ENCODE assay signal across 6 cellular contexts in the genomic region with DNA sequence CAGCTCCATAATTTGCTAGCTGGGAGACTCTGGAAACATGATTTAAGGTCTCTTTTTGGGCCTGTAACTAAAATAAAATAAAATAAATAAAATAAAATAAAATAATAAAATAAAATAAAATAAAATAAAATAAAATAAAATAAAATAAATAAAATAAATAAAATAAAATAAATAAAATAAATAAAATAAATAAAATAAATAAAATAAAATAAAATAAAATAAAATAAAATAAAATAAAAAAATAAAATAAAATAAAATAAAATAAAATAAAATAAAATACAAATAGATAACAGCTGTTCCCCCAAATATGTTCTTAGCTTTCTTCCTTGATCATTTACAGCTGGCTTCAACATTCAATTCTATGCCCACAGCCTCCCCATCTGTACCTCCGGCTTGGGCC.
DNase-seq lines count a peak whose midpoint lies in the region; ATAC-seq, FAIRE-seq and TF ChIP-seq lines count a peak whose summit lies in the region.
"Not testable (repeated sequence)": the region's sequence is repeated elsewhere in the genome, so short reads cannot be mapped to it uniquely, and the experiment has no call there.

No MANE protein-coding gene starts in this region.

- not testable (repeated sequence) for H3K36me3 Mint-ChIP-seq in Calu3 (ENCODE audit: insufficient read depth, unreplicated experiment); WTC11
- H3K36me3 Mint-ChIP-seq in stimulated activated naive B cell treated with anti-CD40 and anti-IgM and Interleukin-4, amounts not matched to agents 10 μg/mL and 1 μg/mL and 100 μg/mL, for 72 hours: peaks cover 14 to 22% of the 10 kb centered on the region in 2 donors

- intact Hi-C loops in Calu3 (cut with micrococcal nuclease; ENCODE audit: unreplicated experiment): not testable (repeated sequence)

- not testable (repeated sequence) for H3K18ac ChIP-seq in mesenchymal stem cell (ENCODE audit: low read depth in 1 of 2, low read length in 2 of 2)

- H3K4me3 ChIP-seq in mesenchymal stem cell (ENCODE audit: insufficient read depth in 1 of 2, low read depth in 1 of 2, low read length in 2 of 2): not testable (repeated sequence)

- not testable (repeated sequence) for BruUV-seq in Calu3 (replicated peaks; lab: Mats Ljungman, UMichigan)

- H3K27ac Mint-ChIP-seq in Calu3 (ENCODE audit: unreplicated experiment): peak overlapping the region; percentile 19
- not testable (repeated sequence) for H3K27ac Mint-ChIP-seq in WTC11
- peak overlapping the region; percentile 15 for H3K27ac Mint-ChIP-seq in stimulated activated naive B cell treated with anti-CD40 and anti-IgM and Interleukin-4, amounts not matched to agents 10 μg/mL and 1 μg/mL and 100 μg/mL, for 72 hours

- not testable (repeated sequence) for H2BK15ac ChIP-seq in mesenchymal stem cell (ENCODE audit: low read depth, poor library complexity, severe bottlenecking)

- WGBS in mesenchymal stem cell: 93% methylated on average over 1 of the region's 1 CpG

- CTCF ChIA-PET in Calu3 (lab: Charles Lee): not testable (repeated sequence)
- CTCF ChIA-PET in WTC11 (lab: Charles Lee): interaction anchor here (0.8 to 1.9 kb wide), 4 partner anchors 16 to 171 kb away, joined by 3 to 10 read pairs (median 4); a partner anchor contains a TSS

- peak; percentile 97 for FAIRE-seq in colon (lab: Jason Lieb, UNC)
- FAIRE-seq in endometrium (lab: Jason Lieb, UNC): peak; percentile 91

- H3K4me3 Mint-ChIP-seq in Calu3 (ENCODE audit: low read depth, unreplicated experiment); WTC11; stimulated activated naive B cell treated with anti-CD40 and anti-IgM and Interleukin-4, amounts not matched to agents 10 μg/mL and 1 μg/mL and 100 μg/mL, for 72 hours: not testable (repeated sequence)

- POLR2A ChIA-PET in WTC11 (lab: Charles Lee): not testable (repeated sequence)

- not testable (repeated sequence) for H3K23ac ChIP-seq in mesenchymal stem cell (ENCODE audit: low read length in 2 of 2)

- H3K4me1 ChIP-seq in mesenchymal stem cell (ENCODE audit: control insufficient read depth, insufficient read depth, low read depth, low read length): not testable (repeated sequence)

- peak overlapping the region; percentile 97 for H2AK5ac ChIP-seq in mesenchymal stem cell (ENCODE audit: low read length, severe bottlenecking)

- H2BK5ac ChIP-seq in mesenchymal stem cell (ENCODE audit: low read depth, low read length, poor library complexity, severe bottlenecking): not testable (repeated sequence)

- not testable (repeated sequence) for H3K4me1 Mint-ChIP-seq in Calu3 (ENCODE audit: low read depth, unreplicated experiment); WTC11; stimulated activated naive B cell treated with anti-CD40 and anti-IgM and Interleukin-4, amounts not matched to agents 10 μg/mL and 1 μg/mL and 100 μg/mL, for 72 hours

- not testable (repeated sequence) for H3K9me3 Mint-ChIP-seq in Calu3 (ENCODE audit: low read depth, unreplicated experiment); WTC11; stimulated activated naive B cell treated with anti-CD40 and anti-IgM and Interleukin-4, amounts not matched to agents 10 μg/mL and 1 μg/mL and 100 μg/mL, for 72 hours

- H2BK12ac ChIP-seq in mesenchymal stem cell (ENCODE audit: low read length in 2 of 2): not testable (repeated sequence)

- not testable (repeated sequence) for H3K14ac ChIP-seq in mesenchymal stem cell (ENCODE audit: low read length in 2 of 2)

- not testable (repeated sequence) for H3K36me3 ChIP-seq in mesenchymal stem cell (ENCODE audit: control insufficient read depth in 1 of 2, insufficient read depth in 2 of 2, low read depth in 1 of 2, low read length in 2 of 2)

- H2BK120ac ChIP-seq in mesenchymal stem cell (ENCODE audit: low read depth, low read length): not testable (repeated sequence)

- H4K91ac ChIP-seq in mesenchymal stem cell (ENCODE audit: low read length): not testable (repeated sequence)

- not testable (repeated sequence) for ATAC-seq in WTC11; stimulated activated naive B cell treated with anti-CD40 and anti-IgM and Interleukin-4, amounts not matched to agents 10 μg/mL and 1 μg/mL and 100 μg/mL, for 72 hours (replicated peaks)

- not testable (repeated sequence) for H3K4me2 ChIP-seq in mesenchymal stem cell (ENCODE audit: low read length, poor library complexity, severe bottlenecking)

- H3K9me3 ChIP-seq in mesenchymal stem cell (ENCODE audit: control insufficient read depth, low read length): not testable (repeated sequence)

- not testable (repeated sequence) for H3K9ac ChIP-seq in mesenchymal stem cell (ENCODE audit: low read length)

- not testable (repeated sequence) for H2AFZ ChIP-seq in mesenchymal stem cell (ENCODE audit: low read depth, low read length)

- H3K27me3 ChIP-seq in mesenchymal stem cell (ENCODE audit: control insufficient read depth in 1 of 2, insufficient read depth in 1 of 2, low read length in 2 of 2): not testable (repeated sequence)

- not testable (repeated sequence) for H3K27me3 Mint-ChIP-seq in Calu3 (ENCODE audit: unreplicated experiment); WTC11 (ENCODE audit: low read depth); stimulated activated naive B cell treated with anti-CD40 and anti-IgM and Interleukin-4, amounts not matched to agents 10 μg/mL and 1 μg/mL and 100 μg/mL, for 72 hours

- H3K27ac ChIP-seq in mesenchymal stem cell (ENCODE audit: low read length, poor library complexity, severe bottlenecking): peak overlapping the region; percentile 83

- H3K4ac ChIP-seq in mesenchymal stem cell (ENCODE audit: low read depth in 1 of 2, low read length in 2 of 2): not testable (repeated sequence)

- H3K79me1 ChIP-seq in mesenchymal stem cell (replicated peaks; ENCODE audit: low read length, poor library complexity, severe bottlenecking): not testable (repeated sequence)

- not testable (repeated sequence) for TF ChIP-seq CTCF in Calu3 (IDR thresholded peaks at IDR 0.05; ENCODE audit: unreplicated experiment); WTC11 (IDR thresholded peaks at IDR 0.05)

- DNase-seq in Calu3; WTC11 (ENCODE audit: low spot score); mesenchymal stem cell; stimulated activated naive B cell treated with anti-CD40 and anti-IgM and Interleukin-4, amounts not matched to agents 10 μg/mL and 1 μg/mL and 100 μg/mL, for 72 hours: not testable (repeated sequence)

- H4K8ac ChIP-seq in mesenchymal stem cell (ENCODE audit: low read length): not testable (repeated sequence)

TF ChIP-seq in WTC11, 78 proteins besides CTCF, POLR2A, EP300 and RAD21:
- TF ChIP-seq HMGA2 (CRISPR knock-in tag; IDR thresholded peaks at IDR 0.05): peak; percentile 94
